Comparison of ENCODE assay signal across 1 cellular context in the genomic region with DNA sequence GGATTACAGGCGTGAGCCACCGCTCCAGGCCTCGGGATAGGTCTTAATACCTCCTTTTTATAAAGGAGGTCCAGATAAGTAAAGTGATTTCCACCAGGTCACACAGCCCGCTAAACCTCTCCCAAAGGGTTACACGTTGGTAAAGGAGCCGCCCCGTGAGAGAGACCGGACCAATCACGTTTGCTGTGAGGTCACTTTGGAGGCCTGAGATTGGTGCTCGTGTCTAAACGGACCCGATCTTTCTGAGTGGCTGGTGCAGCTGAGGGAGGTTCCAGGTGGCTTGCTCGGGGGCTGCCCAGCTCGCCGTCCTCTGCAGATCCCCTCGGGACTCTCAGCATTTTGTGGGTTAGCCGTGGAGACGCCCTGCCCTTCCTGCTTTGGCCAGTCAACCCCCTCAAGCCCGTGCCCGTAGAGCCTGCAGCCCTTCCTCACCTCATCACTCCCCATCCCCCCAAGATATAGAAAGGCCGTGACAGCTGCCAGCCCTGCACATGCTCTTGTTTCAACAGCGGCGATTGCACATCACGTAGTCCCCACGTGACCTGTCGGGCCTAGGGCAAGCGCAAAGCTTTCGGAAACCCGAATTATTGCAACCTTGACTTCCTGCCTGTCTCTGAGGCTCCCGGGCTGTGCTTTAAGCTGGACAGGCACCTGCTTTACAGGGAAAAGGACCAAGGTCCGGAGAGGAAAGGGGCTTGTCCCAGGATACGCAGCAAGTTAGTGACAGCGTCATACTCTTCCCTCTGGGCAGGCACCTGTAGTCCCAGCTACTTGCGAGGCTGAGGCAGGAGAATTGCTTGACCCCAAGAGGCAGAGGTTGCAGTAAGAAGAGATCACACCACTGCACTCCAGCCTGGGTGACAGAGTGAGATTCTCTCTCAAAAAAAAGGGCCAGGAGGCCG.
TF ChIP-seq lines count a peak whose summit lies in the region.

No MANE protein-coding gene starts in this region.

TF ChIP-seq in HEK293, 187 proteins besides CTCF, POLR2A, EP300 and RAD21 (continued from another document):
- TF ChIP-seq ZSCAN16 (tag by site-specific recombination; IDR thresholded peaks at IDR 0.05) (no peak), ZNF510 (tag by site-specific recombination; IDR thresholded peaks at IDR 0.05; ENCODE audit: insufficient replicate concordance) (no peak), ZFP37 (tag by site-specific recombination; IDR thresholded peaks at IDR 0.05) (peak; percentile 75), ZNF354C (tag by site-specific recombination; IDR thresholded peaks at IDR 0.05; ENCODE audit: borderline replicate concordance, low read depth) (no peak), ZFP69B (tag by site-specific recombination; IDR thresholded peaks at IDR 0.05) (peak; percentile 40), ZNF626 (tag by site-specific recombination; IDR thresholded peaks at IDR 0.05) (no peak)
- TF ChIP-seq, protein P1, sequence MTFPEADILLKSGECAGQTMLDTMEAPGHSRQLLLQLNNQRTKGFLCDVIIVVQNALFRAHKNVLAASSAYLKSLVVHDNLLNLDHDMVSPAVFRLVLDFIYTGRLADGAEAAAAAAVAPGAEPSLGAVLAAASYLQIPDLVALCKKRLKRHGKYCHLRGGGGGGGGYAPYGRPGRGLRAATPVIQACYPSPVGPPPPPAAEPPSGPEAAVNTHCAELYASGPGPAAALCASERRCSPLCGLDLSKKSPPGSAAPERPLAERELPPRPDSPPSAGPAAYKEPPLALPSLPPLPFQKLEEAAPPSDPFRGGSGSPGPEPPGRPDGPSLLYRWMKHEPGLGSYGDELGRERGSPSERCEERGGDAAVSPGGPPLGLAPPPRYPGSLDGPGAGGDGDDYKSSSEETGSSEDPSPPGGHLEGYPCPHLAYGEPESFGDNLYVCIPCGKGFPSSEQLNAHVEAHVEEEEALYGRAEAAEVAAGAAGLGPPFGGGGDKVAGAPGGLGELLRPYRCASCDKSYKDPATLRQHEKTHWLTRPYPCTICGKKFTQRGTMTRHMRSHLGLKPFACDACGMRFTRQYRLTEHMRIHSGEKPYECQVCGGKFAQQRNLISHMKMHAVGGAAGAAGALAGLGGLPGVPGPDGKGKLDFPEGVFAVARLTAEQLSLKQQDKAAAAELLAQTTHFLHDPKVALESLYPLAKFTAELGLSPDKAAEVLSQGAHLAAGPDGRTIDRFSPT (tag by site-specific recombination; IDR thresholded peaks at IDR 0.05): peak; percentile 95
- TF ChIP-seq, protein P2, sequence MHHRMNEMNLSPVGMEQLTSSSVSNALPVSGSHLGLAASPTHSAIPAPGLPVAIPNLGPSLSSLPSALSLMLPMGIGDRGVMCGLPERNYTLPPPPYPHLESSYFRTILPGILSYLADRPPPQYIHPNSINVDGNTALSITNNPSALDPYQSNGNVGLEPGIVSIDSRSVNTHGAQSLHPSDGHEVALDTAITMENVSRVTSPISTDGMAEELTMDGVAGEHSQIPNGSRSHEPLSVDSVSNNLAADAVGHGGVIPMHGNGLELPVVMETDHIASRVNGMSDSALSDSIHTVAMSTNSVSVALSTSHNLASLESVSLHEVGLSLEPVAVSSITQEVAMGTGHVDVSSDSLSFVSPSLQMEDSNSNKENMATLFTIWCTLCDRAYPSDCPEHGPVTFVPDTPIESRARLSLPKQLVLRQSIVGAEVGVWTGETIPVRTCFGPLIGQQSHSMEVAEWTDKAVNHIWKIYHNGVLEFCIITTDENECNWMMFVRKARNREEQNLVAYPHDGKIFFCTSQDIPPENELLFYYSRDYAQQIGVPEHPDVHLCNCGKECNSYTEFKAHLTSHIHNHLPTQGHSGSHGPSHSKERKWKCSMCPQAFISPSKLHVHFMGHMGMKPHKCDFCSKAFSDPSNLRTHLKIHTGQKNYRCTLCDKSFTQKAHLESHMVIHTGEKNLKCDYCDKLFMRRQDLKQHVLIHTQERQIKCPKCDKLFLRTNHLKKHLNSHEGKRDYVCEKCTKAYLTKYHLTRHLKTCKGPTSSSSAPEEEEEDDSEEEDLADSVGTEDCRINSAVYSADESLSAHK (tag by site-specific recombination; IDR thresholded peaks at IDR 0.05): 0 out of 2 replicates have a peak, but pooled peaks have one; percentile 31
